In genomic region chr16:65083181-65083845, GRCh38 we compare ENCODE assay signal across 1 cellular context.
TF ChIP-seq lines count a peak whose summit lies in the region.

No MANE protein-coding gene starts in this region.

TF ChIP-seq in HepG2, 621 proteins besides CTCF, POLR2A, EP300 and RAD21 (continued from another document):
- TF ChIP-seq HIC2 (CRISPR knock-in tag; IDR thresholded peaks at IDR 0.05; ENCODE audit: low read depth), result no peak
